Comparison of ENCODE assay signal across 20 cellular contexts in genomic region chr20:5024982-5025381, GRCh38.
"Had no signal": no experiment of that assay in that cellular context is flagged by ENCODE, and none has a peak within 500 bp of the region (broad histone marks: within the 10 kb centered on the region; RNA-seq: fewer than 3 reads in every experiment).

No MANE protein-coding gene starts in this region.

- H3K9ac ChIP-seq: parathyroid adenoma had no signal

- H3K36me3 ChIP-seq: gastroesophageal sphincter, tibial nerve, vagina, WERI-Rb-1 had no signal

- H3K27me3 ChIP-seq: gastroesophageal sphincter, tibial nerve, vagina had no signal

- H3K4me3 ChIP-seq: gastroesophageal sphincter, lung, mucosa of descending colon, tibial nerve, vagina had no signal

- H3K79me2 ChIP-seq: parathyroid adenoma had no signal

- ATAC-seq: activated CD8-positive, alpha-beta memory T cell treated with anti-CD3 and anti-CD28 coated beads, Interleukin-2, amount 10 ng/mL, durations not matched to agents 7 days and 5 days; activated naive CD8-positive, alpha-beta T cell treated with anti-CD3 and anti-CD28 coated beads, Interleukin-2, amount 50 U/mL, for 24 hours; effector memory CD8-positive, alpha-beta T cell; gastroesophageal sphincter; left colon; mucosa of descending colon; naive thymus-derived CD8-positive, alpha-beta T cell had no signal

- H3K4me1 ChIP-seq: gastroesophageal sphincter, parathyroid adenoma, tibial nerve, vagina had no signal

- H2AFZ ChIP-seq: parathyroid adenoma had no signal

- H3K9me3 ChIP-seq: gastroesophageal sphincter, mucosa of descending colon, tibial nerve, vagina had no signal

- H3K27ac ChIP-seq: gastroesophageal sphincter, parathyroid adenoma, tibial nerve, vagina, WERI-Rb-1 had no signal

- DNase-seq: activated CD4-positive, alpha-beta memory T cell treated with anti-CD3 and anti-CD28 coated beads for 36 hours; activated CD8-positive, alpha-beta memory T cell treated with anti-CD3 and anti-CD28 coated beads, Interleukin-2, amount 10 ng/mL, durations not matched to agents 7 days and 5 days; activated naive CD4-positive, alpha-beta T cell treated with anti-CD3 and anti-CD28 coated beads for 36 hours; activated naive CD8-positive, alpha-beta T cell treated with anti-CD3 and anti-CD28 coated beads, Interleukin-2, amount 50 U/mL, for 24 hours; activated T-cell treated with anti-CD3 and anti-CD28 coated beads, Interleukin-2, amount 50 U/mL, for 1 hour; dermis blood vessel endothelial cell; effector memory CD8-positive, alpha-beta T cell; left colon; mucosa of descending colon; naive thymus-derived CD8-positive, alpha-beta T cell; retina; stimulated activated CD4-positive, alpha-beta T cell treated with anti-CD3 and anti-CD28 coated beads, Interleukin-15, amount 100 ng/mL, for 24 hours; stimulated activated CD4-positive, alpha-beta T cell treated with anti-CD3 and anti-CD28 coated beads, Interleukin-4, amount 100 ng/mL, for 1 hour; stimulated activated naive CD4-positive, alpha-beta T cell; WERI-Rb-1 had no signal
